Comparison of ENCODE assay signal across 1 cellular context in genomic region chr1:182392045-182393028, GRCh38.
TF ChIP-seq lines count a peak whose summit lies in the region.

No MANE protein-coding gene starts in this region.

TF ChIP-seq in HepG2, 621 proteins besides CTCF, POLR2A, EP300 and RAD21 (continued from another document and continues in another):
- TF ChIP-seq, protein P1, sequence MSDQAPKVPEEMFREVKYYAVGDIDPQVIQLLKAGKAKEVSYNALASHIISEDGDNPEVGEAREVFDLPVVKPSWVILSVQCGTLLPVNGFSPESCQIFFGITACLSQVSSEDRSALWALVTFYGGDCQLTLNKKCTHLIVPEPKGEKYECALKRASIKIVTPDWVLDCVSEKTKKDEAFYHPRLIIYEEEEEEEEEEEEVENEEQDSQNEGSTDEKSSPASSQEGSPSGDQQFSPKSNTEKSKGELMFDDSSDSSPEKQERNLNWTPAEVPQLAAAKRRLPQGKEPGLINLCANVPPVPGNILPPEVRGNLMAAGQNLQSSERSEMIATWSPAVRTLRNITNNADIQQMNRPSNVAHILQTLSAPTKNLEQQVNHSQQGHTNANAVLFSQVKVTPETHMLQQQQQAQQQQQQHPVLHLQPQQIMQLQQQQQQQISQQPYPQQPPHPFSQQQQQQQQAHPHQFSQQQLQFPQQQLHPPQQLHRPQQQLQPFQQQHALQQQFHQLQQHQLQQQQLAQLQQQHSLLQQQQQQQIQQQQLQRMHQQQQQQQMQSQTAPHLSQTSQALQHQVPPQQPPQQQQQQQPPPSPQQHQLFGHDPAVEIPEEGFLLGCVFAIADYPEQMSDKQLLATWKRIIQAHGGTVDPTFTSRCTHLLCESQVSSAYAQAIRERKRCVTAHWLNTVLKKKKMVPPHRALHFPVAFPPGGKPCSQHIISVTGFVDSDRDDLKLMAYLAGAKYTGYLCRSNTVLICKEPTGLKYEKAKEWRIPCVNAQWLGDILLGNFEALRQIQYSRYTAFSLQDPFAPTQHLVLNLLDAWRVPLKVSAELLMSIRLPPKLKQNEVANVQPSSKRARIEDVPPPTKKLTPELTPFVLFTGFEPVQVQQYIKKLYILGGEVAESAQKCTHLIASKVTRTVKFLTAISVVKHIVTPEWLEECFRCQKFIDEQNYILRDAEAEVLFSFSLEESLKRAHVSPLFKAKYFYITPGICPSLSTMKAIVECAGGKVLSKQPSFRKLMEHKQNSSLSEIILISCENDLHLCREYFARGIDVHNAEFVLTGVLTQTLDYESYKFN (CRISPR knock-in tag; conservative IDR thresholded peaks at IDR 0.05) = no peak; the same call in 1 of the 2 replicates
- TF ChIP-seq MTA1 (CRISPR knock-in tag; IDR thresholded peaks at IDR 0.05; ENCODE audit: borderline replicate concordance) (no peak), KDM4B (CRISPR knock-in tag; IDR thresholded peaks at IDR 0.05) (no peak), ZFP62 (CRISPR knock-in tag; IDR thresholded peaks at IDR 0.05) (no peak), ZNF354B (CRISPR knock-in tag; IDR thresholded peaks at IDR 0.05) (no peak), HES4 (CRISPR knock-in tag; IDR thresholded peaks at IDR 0.05; ENCODE audit: borderline replicate concordance) (no peak), ZFP36L2 (CRISPR knock-in tag; IDR thresholded peaks at IDR 0.05) (no peak), ZNF7 (CRISPR knock-in tag; IDR thresholded peaks at IDR 0.05) (no peak), ZNF530 (CRISPR knock-in tag; IDR thresholded peaks at IDR 0.05; ENCODE audit: low read depth) (no peak), BRD4 (CRISPR knock-in tag; IDR thresholded peaks at IDR 0.05) (no peak; the same call in none of the 2 replicates), SP140L (CRISPR knock-in tag; IDR thresholded peaks at IDR 0.05; ENCODE audit: borderline replicate concordance) (no peak), HOXA7 (CRISPR knock-in tag; IDR thresholded peaks at IDR 0.05) (no peak), ZNF329 (CRISPR knock-in tag; IDR thresholded peaks at IDR 0.05; ENCODE audit: low read depth) (no peak), PRMT3 (CRISPR knock-in tag; IDR thresholded peaks at IDR 0.05; ENCODE audit: borderline replicate concordance, low read depth) (no peak), ZNF710 (CRISPR knock-in tag; IDR thresholded peaks at IDR 0.05; ENCODE audit: borderline replicate concordance) (no peak), SNAI1 (CRISPR knock-in tag; IDR thresholded peaks at IDR 0.05; ENCODE audit: borderline replicate concordance) (0 out of 2 replicates have a peak, but pooled peaks have one; percentile 17), ZNF251 (CRISPR knock-in tag; IDR thresholded peaks at IDR 0.05) (no peak), DNMT3B (CRISPR knock-in tag; conservative IDR thresholded peaks at IDR 0.05) (no peak), ZNF138 (CRISPR knock-in tag; IDR thresholded peaks at IDR 0.05; ENCODE audit: low read depth) (no peak), SALL1 (CRISPR knock-in tag; IDR thresholded peaks at IDR 0.05) (0 out of 2 replicates have a peak, but pooled peaks have one; percentile 24), DPF2 (CRISPR knock-in tag; IDR thresholded peaks at IDR 0.05; ENCODE audit: borderline replicate concordance, low read depth) (no peak), SNAPC4 (CRISPR knock-in tag; IDR thresholded peaks at IDR 0.05) (no peak), RNF2 (conservative IDR thresholded peaks at IDR 0.05; ENCODE audit: low read depth) (no peak), TCF7L2 (IDR thresholded peaks at IDR 0.05; ENCODE audit: low read depth, low read length) (no peak), NFYB (CRISPR knock-in tag; IDR thresholded peaks at IDR 0.05) (no peak), ELF1 (CRISPR knock-in tag; IDR thresholded peaks at IDR 0.05) (0 out of 2 replicates have a peak, but pooled peaks have one; percentile 11), ZNF841 (CRISPR knock-in tag; IDR thresholded peaks at IDR 0.05; ENCODE audit: borderline replicate concordance) (no peak), HMG20B (CRISPR knock-in tag; conservative IDR thresholded peaks at IDR 0.05) (no peak), MAFG (CRISPR knock-in tag; IDR thresholded peaks at IDR 0.05) (no peak), ZNF747 (CRISPR knock-in tag; IDR thresholded peaks at IDR 0.05; ENCODE audit: borderline replicate concordance) (no peak), KDM1A (CRISPR knock-in tag; IDR thresholded peaks at IDR 0.05) (no peak)
- TF ChIP-seq, protein P2, sequence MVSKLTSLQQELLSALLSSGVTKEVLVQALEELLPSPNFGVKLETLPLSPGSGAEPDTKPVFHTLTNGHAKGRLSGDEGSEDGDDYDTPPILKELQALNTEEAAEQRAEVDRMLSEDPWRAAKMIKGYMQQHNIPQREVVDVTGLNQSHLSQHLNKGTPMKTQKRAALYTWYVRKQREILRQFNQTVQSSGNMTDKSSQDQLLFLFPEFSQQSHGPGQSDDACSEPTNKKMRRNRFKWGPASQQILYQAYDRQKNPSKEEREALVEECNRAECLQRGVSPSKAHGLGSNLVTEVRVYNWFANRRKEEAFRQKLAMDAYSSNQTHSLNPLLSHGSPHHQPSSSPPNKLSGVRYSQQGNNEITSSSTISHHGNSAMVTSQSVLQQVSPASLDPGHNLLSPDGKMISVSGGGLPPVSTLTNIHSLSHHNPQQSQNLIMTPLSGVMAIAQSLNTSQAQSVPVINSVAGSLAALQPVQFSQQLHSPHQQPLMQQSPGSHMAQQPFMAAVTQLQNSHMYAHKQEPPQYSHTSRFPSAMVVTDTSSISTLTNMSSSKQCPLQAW (CRISPR knock-in tag; IDR thresholded peaks at IDR 0.05) = no peak
- TF ChIP-seq, protein P3, sequence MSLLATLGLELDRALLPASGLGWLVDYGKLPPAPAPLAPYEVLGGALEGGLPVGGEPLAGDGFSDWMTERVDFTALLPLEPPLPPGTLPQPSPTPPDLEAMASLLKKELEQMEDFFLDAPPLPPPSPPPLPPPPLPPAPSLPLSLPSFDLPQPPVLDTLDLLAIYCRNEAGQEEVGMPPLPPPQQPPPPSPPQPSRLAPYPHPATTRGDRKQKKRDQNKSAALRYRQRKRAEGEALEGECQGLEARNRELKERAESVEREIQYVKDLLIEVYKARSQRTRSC (CRISPR knock-in tag; IDR thresholded peaks at IDR 0.05; ENCODE audit: low read depth) = no peak
- TF ChIP-seq, protein P4, sequence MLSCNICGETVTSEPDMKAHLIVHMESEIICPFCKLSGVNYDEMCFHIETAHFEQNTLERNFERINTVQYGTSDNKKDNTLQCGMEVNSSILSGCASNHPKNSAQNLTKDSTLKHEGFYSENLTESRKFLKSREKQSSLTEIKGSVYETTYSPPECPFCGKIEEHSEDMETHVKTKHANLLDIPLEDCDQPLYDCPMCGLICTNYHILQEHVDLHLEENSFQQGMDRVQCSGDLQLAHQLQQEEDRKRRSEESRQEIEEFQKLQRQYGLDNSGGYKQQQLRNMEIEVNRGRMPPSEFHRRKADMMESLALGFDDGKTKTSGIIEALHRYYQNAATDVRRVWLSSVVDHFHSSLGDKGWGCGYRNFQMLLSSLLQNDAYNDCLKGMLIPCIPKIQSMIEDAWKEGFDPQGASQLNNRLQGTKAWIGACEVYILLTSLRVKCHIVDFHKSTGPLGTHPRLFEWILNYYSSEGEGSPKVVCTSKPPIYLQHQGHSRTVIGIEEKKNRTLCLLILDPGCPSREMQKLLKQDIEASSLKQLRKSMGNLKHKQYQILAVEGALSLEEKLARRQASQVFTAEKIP (CRISPR knock-in tag; IDR thresholded peaks at IDR 0.05; ENCODE audit: borderline replicate concordance) = no peak
- TF ChIP-seq, protein P5, sequence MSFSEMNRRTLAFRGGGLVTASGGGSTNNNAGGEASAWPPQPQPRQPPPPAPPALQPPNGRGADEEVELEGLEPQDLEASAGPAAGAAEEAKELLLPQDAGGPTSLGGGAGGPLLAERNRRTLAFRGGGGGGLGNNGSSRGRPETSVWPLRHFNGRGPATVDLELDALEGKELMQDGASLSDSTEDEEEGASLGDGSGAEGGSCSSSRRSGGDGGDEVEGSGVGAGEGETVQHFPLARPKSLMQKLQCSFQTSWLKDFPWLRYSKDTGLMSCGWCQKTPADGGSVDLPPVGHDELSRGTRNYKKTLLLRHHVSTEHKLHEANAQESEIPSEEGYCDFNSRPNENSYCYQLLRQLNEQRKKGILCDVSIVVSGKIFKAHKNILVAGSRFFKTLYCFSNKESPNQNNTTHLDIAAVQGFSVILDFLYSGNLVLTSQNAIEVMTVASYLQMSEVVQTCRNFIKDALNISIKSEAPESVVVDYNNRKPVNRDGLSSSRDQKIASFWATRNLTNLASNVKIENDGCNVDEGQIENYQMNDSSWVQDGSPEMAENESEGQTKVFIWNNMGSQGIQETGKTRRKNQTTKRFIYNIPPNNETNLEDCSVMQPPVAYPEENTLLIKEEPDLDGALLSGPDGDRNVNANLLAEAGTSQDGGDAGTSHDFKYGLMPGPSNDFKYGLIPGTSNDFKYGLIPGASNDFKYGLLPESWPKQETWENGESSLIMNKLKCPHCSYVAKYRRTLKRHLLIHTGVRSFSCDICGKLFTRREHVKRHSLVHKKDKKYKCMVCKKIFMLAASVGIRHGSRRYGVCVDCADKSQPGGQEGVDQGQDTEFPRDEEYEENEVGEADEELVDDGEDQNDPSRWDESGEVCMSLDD (CRISPR knock-in tag; IDR thresholded peaks at IDR 0.05; ENCODE audit: borderline replicate concordance) = no peak
- TF ChIP-seq, protein P6, sequence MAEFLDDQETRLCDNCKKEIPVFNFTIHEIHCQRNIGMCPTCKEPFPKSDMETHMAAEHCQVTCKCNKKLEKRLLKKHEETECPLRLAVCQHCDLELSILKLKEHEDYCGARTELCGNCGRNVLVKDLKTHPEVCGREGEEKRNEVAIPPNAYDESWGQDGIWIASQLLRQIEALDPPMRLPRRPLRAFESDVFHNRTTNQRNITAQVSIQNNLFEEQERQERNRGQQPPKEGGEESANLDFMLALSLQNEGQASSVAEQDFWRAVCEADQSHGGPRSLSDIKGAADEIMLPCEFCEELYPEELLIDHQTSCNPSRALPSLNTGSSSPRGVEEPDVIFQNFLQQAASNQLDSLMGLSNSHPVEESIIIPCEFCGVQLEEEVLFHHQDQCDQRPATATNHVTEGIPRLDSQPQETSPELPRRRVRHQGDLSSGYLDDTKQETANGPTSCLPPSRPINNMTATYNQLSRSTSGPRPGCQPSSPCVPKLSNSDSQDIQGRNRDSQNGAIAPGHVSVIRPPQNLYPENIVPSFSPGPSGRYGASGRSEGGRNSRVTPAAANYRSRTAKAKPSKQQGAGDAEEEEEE (CRISPR knock-in tag; IDR thresholded peaks at IDR 0.05; ENCODE audit: borderline replicate concordance) = no peak
- TF ChIP-seq, protein P7, sequence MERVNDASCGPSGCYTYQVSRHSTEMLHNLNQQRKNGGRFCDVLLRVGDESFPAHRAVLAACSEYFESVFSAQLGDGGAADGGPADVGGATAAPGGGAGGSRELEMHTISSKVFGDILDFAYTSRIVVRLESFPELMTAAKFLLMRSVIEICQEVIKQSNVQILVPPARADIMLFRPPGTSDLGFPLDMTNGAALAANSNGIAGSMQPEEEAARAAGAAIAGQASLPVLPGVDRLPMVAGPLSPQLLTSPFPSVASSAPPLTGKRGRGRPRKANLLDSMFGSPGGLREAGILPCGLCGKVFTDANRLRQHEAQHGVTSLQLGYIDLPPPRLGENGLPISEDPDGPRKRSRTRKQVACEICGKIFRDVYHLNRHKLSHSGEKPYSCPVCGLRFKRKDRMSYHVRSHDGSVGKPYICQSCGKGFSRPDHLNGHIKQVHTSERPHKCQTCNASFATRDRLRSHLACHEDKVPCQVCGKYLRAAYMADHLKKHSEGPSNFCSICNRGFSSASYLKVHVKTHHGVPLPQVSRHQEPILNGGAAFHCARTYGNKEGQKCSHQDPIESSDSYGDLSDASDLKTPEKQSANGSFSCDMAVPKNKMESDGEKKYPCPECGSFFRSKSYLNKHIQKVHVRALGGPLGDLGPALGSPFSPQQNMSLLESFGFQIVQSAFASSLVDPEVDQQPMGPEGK (CRISPR knock-in tag; IDR thresholded peaks at IDR 0.05) = peak; percentile 38; the same call in 1 of the 2 replicates
